In genomic region chr10:74988787-74989574, GRCh38 we compare ENCODE assay signal across 15 cellular contexts.
DNase-seq lines count a peak whose midpoint lies in the region; TF ChIP-seq lines count a peak whose summit lies in the region.
"Had no signal": no experiment of that assay in that cellular context is flagged by ENCODE, and none has a peak within 500 bp of the region (broad histone marks: within the 10 kb centered on the region; RNA-seq: fewer than 3 reads in every experiment).

No MANE protein-coding gene starts in this region.

- H3K36me3 Mint-ChIP-seq in neural progenitor cell = peaks cover 11% of the 10 kb centered on the region
- peaks cover 24% of the 10 kb centered on the region for H3K36me3 Mint-ChIP-seq in osteocyte (ENCODE audit: unreplicated experiment)

- H3K4me3 Mint-ChIP-seq in neural progenitor cell (no peak overlapping the region), osteocyte (ENCODE audit: unreplicated experiment) (no peak overlapping the region)
- H3K4me3 Mint-ChIP-seq: activated T-cell treated with anti-CD3 and anti-CD28 coated beads, Interleukin-2, amount 50 U/mL, for 4 hours had no signal

- H3K36me3 ChIP-seq in neural progenitor cell = peaks cover 4% of the 10 kb centered on the region
- H3K36me3 ChIP-seq: SJSA1 had no signal

- H3K4me2 ChIP-seq in neural progenitor cell = no peak overlapping the region

- H2AFZ ChIP-seq in neural progenitor cell (replicated peaks) = no peak overlapping the region

- DNase-seq in DMS53 treated with DMSO at 0.1 percent for 48 hours (lab: John Stamatoyannopoulos, UW; ENCODE audit: unreplicated experiment) (peak; percentile 50), NCI-H1105 treated with DMSO at 0.1 percent for 48 hours (lab: John Stamatoyannopoulos, UW) (peak; percentile 69), neural progenitor cell (ENCODE audit: low spot score) (no peak), Ammon's horn (ENCODE audit: low spot score) (no peak), osteocyte (ENCODE audit: extremely low spot score, unreplicated experiment) (no peak), NCI-H446 treated with DMSO at 0.1 percent for 48 hours (lab: John Stamatoyannopoulos, UW) (no peak)
- no peak for DNase-seq in NK-92 treated with Interleukin-12 subunit alpha and Interleukin-12 subunit beta, amount 100 ng/mL, for 24 hours (lab: John Stamatoyannopoulos, UW)
- DNase-seq: activated T-cell treated with anti-CD3 and anti-CD28 coated beads, Interleukin-2, amount 50 U/mL, for 4 hours; H7; NCI-H82; stimulated activated naive CD4-positive, alpha-beta T cell treated with Interleukin-2 at 50 U/mL for 16 hours had no signal

- H3K27me3 Mint-ChIP-seq in neural progenitor cell (ENCODE audit: insufficient read depth, low read depth) (no peaks in the 10 kb centered on the region), osteocyte (ENCODE audit: unreplicated experiment) (no peaks in the 10 kb centered on the region)

- no peak overlapping the region for H3K4me3 ChIP-seq in neural progenitor cell
- H3K4me3 ChIP-seq: cardiac muscle cell, SJSA1 had no signal

- no peaks in the 10 kb centered on the region for H3K4me1 Mint-ChIP-seq in neural progenitor cell
- H3K4me1 Mint-ChIP-seq in osteocyte (ENCODE audit: unreplicated experiment) = peaks cover 8% of the 10 kb centered on the region

- H3K27me3 ChIP-seq in neural progenitor cell = no peaks in the 10 kb centered on the region
- H3K27me3 ChIP-seq: cardiac muscle cell, neutrophil, SJSA1 had no signal

- no peaks in the 10 kb centered on the region for H3K9me3 Mint-ChIP-seq in neural progenitor cell
- H3K9me3 Mint-ChIP-seq in osteocyte (ENCODE audit: unreplicated experiment) = no peaks in the 10 kb centered on the region
- H3K9me3 Mint-ChIP-seq: activated T-cell treated with anti-CD3 and anti-CD28 coated beads, Interleukin-2, amount 50 U/mL, for 4 hours had no signal

- H3K27ac ChIP-seq in angular gyrus (ENCODE audit: low read depth, low read length) = peak overlapping the region; percentile 72
- peak overlapping the region; percentile 44 for H3K27ac ChIP-seq in neural progenitor cell
- H3K27ac ChIP-seq: cardiac muscle cell, neutrophil, SJSA1 had no signal

- H3K4me1 ChIP-seq in neural progenitor cell = no peaks in the 10 kb centered on the region
- H3K4me1 ChIP-seq: SJSA1 had no signal

- H3K9me3 ChIP-seq in neural progenitor cell (ENCODE audit: low read depth) = no peaks in the 10 kb centered on the region
- H3K9me3 ChIP-seq: neutrophil, SJSA1 had no signal

- TF ChIP-seq CTCF in neural progenitor cell (IDR thresholded peaks at IDR 0.05) = no peak
- TF ChIP-seq CTCF in osteocyte (IDR thresholded peaks at IDR 0.05) = no peak

- no peak overlapping the region for H3K9ac ChIP-seq in neural progenitor cell

- no peaks in the 10 kb centered on the region for H3F3A ChIP-seq in neural progenitor cell (ENCODE audit: low read depth)

- H3K27ac Mint-ChIP-seq in neural progenitor cell (peak overlapping the region; percentile 15), osteocyte (ENCODE audit: unreplicated experiment) (no peak overlapping the region)

- no peaks in the 10 kb centered on the region for H4K20me1 ChIP-seq in neural progenitor cell (ENCODE audit: low read depth)

- H3K79me2 ChIP-seq in neural progenitor cell (ENCODE audit: low read depth) = no peaks in the 10 kb centered on the region

Comparison
In these comparisons a context has a peak if more than half of its experiments do, and no peak if none do; other contexts are left out.
1. DNase-seq: peak in DMS53 treated with DMSO at 0.1 percent for 48 hours (single experiment) and NCI-H1105 treated with DMSO at 0.1 percent for 48 hours (single experiment); none in neural progenitor cell (single experiment), NK-92 treated with Interleukin-12 subunit alpha and Interleukin-12 subunit beta, amount 100 ng/mL, for 24 hours (single experiment), Ammon's horn (single experiment), osteocyte (single experiment) and NCI-H446 treated with DMSO at 0.1 percent for 48 hours (single experiment).